Comparison of ENCODE assay signal across 8 cellular contexts in the genomic region with DNA sequence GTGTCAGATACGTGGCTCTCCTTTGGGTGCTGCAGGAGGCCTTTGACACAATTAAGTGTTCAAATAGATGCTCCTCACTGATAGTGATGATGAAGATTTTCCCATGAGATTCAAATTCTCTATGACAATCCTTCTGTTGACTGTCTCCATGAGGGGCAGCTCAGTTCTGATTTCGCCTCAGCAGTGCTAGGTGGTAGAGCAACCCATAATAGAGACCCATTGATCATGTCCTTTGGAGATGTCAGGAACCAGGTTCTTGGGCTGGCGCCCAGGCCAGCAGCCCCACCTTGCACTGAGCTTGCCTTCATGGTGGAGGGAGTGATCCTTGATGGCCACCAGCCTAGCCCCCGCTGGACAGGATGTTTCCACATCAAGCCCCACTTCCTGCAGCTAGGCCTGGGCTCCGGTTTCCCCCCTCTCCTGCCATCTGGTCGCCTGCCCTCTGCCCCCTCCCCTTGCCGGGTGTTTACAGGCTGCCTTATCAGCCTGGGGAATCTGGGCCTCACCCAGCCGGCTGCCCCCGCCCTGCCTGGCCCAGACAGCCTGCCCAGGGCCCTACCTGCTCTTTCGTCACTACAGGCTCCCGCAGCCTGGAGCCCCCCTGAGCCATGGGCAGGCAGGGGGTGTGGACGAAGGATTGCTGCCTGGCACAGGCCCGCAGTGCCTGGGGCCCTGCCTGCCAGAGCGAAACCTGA. TPM values are rescaled to one million over a fixed set of nuclear protein-coding genes. Genes with fewer than 3 reads are reported as not detected.
DNase-seq lines count a peak whose midpoint lies in the region; ATAC-seq and TF ChIP-seq lines count a peak whose summit lies in the region.
"Had no signal": no experiment of that assay in that cellular context is flagged by ENCODE, and none has a peak within 500 bp of the region (broad histone marks: within the 10 kb centered on the region; RNA-seq: fewer than 3 reads in every experiment).

No MANE protein-coding gene starts in this region.

- peaks cover 15% of the 10 kb centered on the region for H3K36me3 Mint-ChIP-seq in effector memory CD8-positive, alpha-beta T cell (ENCODE audit: insufficient read depth)

- H3K27me3 Mint-ChIP-seq in effector memory CD8-positive, alpha-beta T cell: no peaks in the 10 kb centered on the region

- TF ChIP-seq CTCF in dorsolateral prefrontal cortex (IDR thresholded peaks at IDR 0.05 in 54 of 56, conservative IDR thresholded peaks at IDR 0.05 in 2 of 56; ENCODE audit: low read depth in 1 of 56, partially characterized antibody in 56 of 56): no peak

- peak; percentile 49 for ATAC-seq in SK-N-SH treated with all-trans-retinoic acid at 6 μM for 48 hours
- ATAC-seq in effector memory CD8-positive, alpha-beta T cell (replicated peaks): peak; percentile 90

- H3K27me3 ChIP-seq in dorsolateral prefrontal cortex: peaks cover 0 to 75% (median 12%) of the 10 kb centered on the region in 45 donors

- H3K4me1 Mint-ChIP-seq in effector memory CD8-positive, alpha-beta T cell (ENCODE audit: low read depth in 2 of 2): peaks cover 39 to 47% of the 10 kb centered on the region in 2 donors

- no peak overlapping the region for H3K4me3 ChIP-seq in dorsolateral prefrontal cortex

- DNase-seq in HuH-7.5 (ENCODE audit: low spot score) (peak; percentile 32), pulmonary artery endothelial cell (ENCODE audit: low read depth, low spot score) (peak; percentile 35), pons (ENCODE audit: low spot score) (no peak), dorsolateral prefrontal cortex (no peak), RKO (ENCODE audit: low spot score) (no peak)
- peak in 1 of 3 experiments; percentile 32 for DNase-seq in effector memory CD8-positive, alpha-beta T cell
- DNase-seq: NCI-H1694 treated with DMSO at 0.1 percent for 48 hours had no signal

- H3K9me3 Mint-ChIP-seq in effector memory CD8-positive, alpha-beta T cell: no peaks in the 10 kb centered on the region

- peak overlapping the region; percentile 71 to 80 for H3K4me3 Mint-ChIP-seq in effector memory CD8-positive, alpha-beta T cell

- H3K27ac ChIP-seq in dorsolateral prefrontal cortex: no peak overlapping the region

- H3K27ac Mint-ChIP-seq in effector memory CD8-positive, alpha-beta T cell: peak overlapping the region; percentile 90 to 92

- intact Hi-C loops in dorsolateral prefrontal cortex (cut with DNase I): no loop called here

TF ChIP-seq in SK-N-SH treated with all-trans-retinoic acid at 6 μM for 48 hours, 23 proteins besides CTCF, POLR2A, EP300 and RAD21:
- TF ChIP-seq ZNF8 (CRISPR knock-in tag; IDR thresholded peaks at IDR 0.05) (no peak), TCF4 (CRISPR knock-in tag; IDR thresholded peaks at IDR 0.05; ENCODE audit: borderline replicate concordance) (peak; percentile 31; the same call in 1 of the 2 replicates), ARNTL (CRISPR knock-in tag; IDR thresholded peaks at IDR 0.05; ENCODE audit: borderline replicate concordance, low read depth) (no peak)

RNA-seq across cellular contexts. Expression of a gene that starts 12.6 kb away (rescaled TPM):
- 11.8 and 15.0 TPM in 2 replicates for total RNA-seq in pulmonary artery endothelial cell
- 1 to 10 TPM in 98 of 120 experiments, under 1 TPM in 22; 0.33 to 3.6 (median 1.6) TPM for total RNA-seq in dorsolateral prefrontal cortex

Comparison
In these comparisons a context has a peak if more than half of its experiments do, and no peak if none do; other contexts are left out.
1. DNase-seq: peak in HuH-7.5 (single experiment) and pulmonary artery endothelial cell (single experiment); none in pons (single experiment), dorsolateral prefrontal cortex (0 of 10) and RKO (single experiment).